ENCODE assay signal across 7 cellular contexts in the genomic region with DNA sequence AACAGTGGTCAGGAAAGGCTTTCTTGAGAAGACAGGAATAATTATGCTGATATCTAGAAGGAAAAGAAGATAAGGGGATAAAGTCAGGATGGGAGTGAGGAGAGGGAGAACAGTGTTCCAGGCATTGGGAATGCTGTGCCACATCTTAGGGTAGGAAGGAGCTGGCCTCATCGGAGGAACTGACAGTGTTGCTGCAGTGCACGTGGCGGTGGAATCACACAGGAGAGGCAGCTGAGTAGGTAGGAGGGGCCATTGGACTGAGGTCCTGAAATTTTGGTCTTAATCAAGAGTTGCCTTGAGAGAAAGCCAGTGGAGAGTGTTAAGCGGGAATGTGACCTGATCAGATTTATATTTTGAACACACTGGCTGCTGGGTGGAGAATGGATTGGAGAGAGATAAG. TPM values are rescaled to one million over a fixed set of nuclear protein-coding genes. Genes with fewer than 3 reads are reported as not detected.
DNase-seq lines count a peak whose midpoint lies in the region; ATAC-seq, FAIRE-seq and TF ChIP-seq lines count a peak whose summit lies in the region.
"Not testable (repeated sequence)": the region's sequence is repeated elsewhere in the genome, so short reads cannot be mapped to it uniquely, and the experiment has no call there.

No MANE protein-coding gene starts in this region.

- H3K27ac ChIP-seq in WERI-Rb-1, foreskin keratinocyte: not testable (repeated sequence)
- peak overlapping the region; percentile 84 to 92 for H3K27ac ChIP-seq in breast epithelium
- H3K27ac ChIP-seq in stomach: peak overlapping the region in 3 of 5 donors; percentile 8 to 76 (median 75)

- TF ChIP-seq EP300 in stomach (IDR thresholded peaks at IDR 0.05): not testable (repeated sequence)

- not testable (repeated sequence) for H3K4me3 ChIP-seq in WERI-Rb-1 (ENCODE audit: low read depth, low read length); breast epithelium; stomach

- H3K9me3 ChIP-seq in WERI-Rb-1 (ENCODE audit: severe bottlenecking); breast epithelium; stomach: not testable (repeated sequence)

- not testable (repeated sequence) for H3K4me1 ChIP-seq in breast epithelium
- peaks cover 29% of the 10 kb centered on the region for H3K4me1 ChIP-seq in foreskin keratinocyte
- H3K4me1 ChIP-seq in stomach: peaks cover 0 to 37% (median 14%) of the 10 kb centered on the region in 4 donors

- ATAC-seq in foreskin keratinocyte: peak; percentile 12
- ATAC-seq in naive B cell (ENCODE audit: low read depth in 2 of 2): not testable (repeated sequence)

- H3K27me3 ChIP-seq in WERI-Rb-1 (ENCODE audit: insufficient read depth, low read depth, severe bottlenecking); breast epithelium; foreskin keratinocyte; stomach: not testable (repeated sequence)

- CTCF ChIA-PET in activated naive CD4-positive, alpha-beta T cell treated with anti-CD3 and anti-CD28 coated beads for 36 hours (lab: Charles Lee): not testable (repeated sequence)

- TF ChIP-seq POLR2A in breast epithelium (IDR thresholded peaks at IDR 0.05); stomach (IDR thresholded peaks at IDR 0.05): not testable (repeated sequence)

- not testable (repeated sequence) for DNase-seq in GM18507 (ENCODE audit: extremely low spot score, insufficient read length, low read depth); activated naive CD4-positive, alpha-beta T cell treated with anti-CD3 and anti-CD28 coated beads for 36 hours; breast epithelium (ENCODE audit: low spot score in 2 of 2); foreskin keratinocyte; naive B cell; stomach
- DNase-seq in WERI-Rb-1: peak; percentile 23

- peak overlapping the region; percentile 64 for H3K27ac Mint-ChIP-seq in activated naive CD4-positive, alpha-beta T cell treated with anti-CD3 and anti-CD28 coated beads for 36 hours
- peak overlapping the region in 4 of 6 donors; percentile 6 to 83 (median 21) for H3K27ac Mint-ChIP-seq in naive B cell

- FAIRE-seq in GM18507 (lab: Jason Lieb, UNC): peak; percentile 56

- 61 to 92% (median 79%) methylated on average over 4 of the region's 4 CpGs for WGBS in stomach, 5 donors

- H3K4me1 Mint-ChIP-seq in activated naive CD4-positive, alpha-beta T cell treated with anti-CD3 and anti-CD28 coated beads for 36 hours (ENCODE audit: low read depth): peaks cover 52% of the 10 kb centered on the region
- H3K4me1 Mint-ChIP-seq in naive B cell: peaks cover 34 to 47% (median 43%) of the 10 kb centered on the region in 3 donors

- not testable (repeated sequence) for H3K36me3 ChIP-seq in WERI-Rb-1, breast epithelium, stomach

- H3K4me3 Mint-ChIP-seq in activated naive CD4-positive, alpha-beta T cell treated with anti-CD3 and anti-CD28 coated beads for 36 hours: not testable (repeated sequence)
- H3K4me3 Mint-ChIP-seq in naive B cell: peak overlapping the region in 2 of 8 donors; percentile 13 to 21

- intact Hi-C loops in activated naive CD4-positive, alpha-beta T cell treated with anti-CD3 and anti-CD28 coated beads for 36 hours (cut with micrococcal nuclease); breast epithelium (cut with DNase I; ENCODE audit: low total_unique reads); stomach (cut with DNase I; ENCODE audit: low total_unique reads): not testable (repeated sequence)

- H3K9me3 Mint-ChIP-seq in activated naive CD4-positive, alpha-beta T cell treated with anti-CD3 and anti-CD28 coated beads for 36 hours; naive B cell: not testable (repeated sequence)

- not testable (repeated sequence) for H3K27me3 Mint-ChIP-seq in activated naive CD4-positive, alpha-beta T cell treated with anti-CD3 and anti-CD28 coated beads for 36 hours (ENCODE audit: low read depth); naive B cell

- peaks cover 38% of the 10 kb centered on the region for H3K36me3 Mint-ChIP-seq in activated naive CD4-positive, alpha-beta T cell treated with anti-CD3 and anti-CD28 coated beads for 36 hours (ENCODE audit: low read depth)
- H3K36me3 Mint-ChIP-seq in naive B cell: peaks cover 20 to 23% of the 10 kb centered on the region in 2 donors

- TF ChIP-seq CTCF in WERI-Rb-1 (IDR thresholded peaks at IDR 0.05; ENCODE audit: low read depth, low read length); breast epithelium (IDR thresholded peaks at IDR 0.05); foreskin keratinocyte (conservative IDR thresholded peaks at IDR 0.05); stomach (IDR thresholded peaks at IDR 0.05): not testable (repeated sequence)

RNA-seq across cellular contexts. Expression of a gene that starts 13.9 kb away (rescaled TPM):
- 10 to 100 TPM; 36.8 to 39.2 TPM for total RNA-seq in activated naive CD4-positive, alpha-beta T cell treated with anti-CD3 and anti-CD28 coated beads for 36 hours
- total RNA-seq in breast epithelium: 10 to 100 TPM; 20.2 to 60.4 (median 38.0) TPM
- total RNA-seq in foreskin keratinocyte: 14.0 and 16.7 TPM in 2 replicates
- 5.2 and 7.4 TPM in 2 replicates for polyA plus RNA-seq in foreskin keratinocyte
- polyA plus RNA-seq in naive B cell (ENCODE audit: low read depth in 6 of 6): 10 to 100 TPM in 3 of 6 donors, 1 to 10 TPM in 3; 2.6 to 17.6 (median 10.2) TPM
- total RNA-seq in stomach: 10 to 100 TPM; 11.1 to 34.3 (median 16.7) TPM
- 10 to 100 TPM; 12.2 to 17.7 (median 12.7) TPM for polyA plus RNA-seq in stomach
